In the genomic region with DNA sequence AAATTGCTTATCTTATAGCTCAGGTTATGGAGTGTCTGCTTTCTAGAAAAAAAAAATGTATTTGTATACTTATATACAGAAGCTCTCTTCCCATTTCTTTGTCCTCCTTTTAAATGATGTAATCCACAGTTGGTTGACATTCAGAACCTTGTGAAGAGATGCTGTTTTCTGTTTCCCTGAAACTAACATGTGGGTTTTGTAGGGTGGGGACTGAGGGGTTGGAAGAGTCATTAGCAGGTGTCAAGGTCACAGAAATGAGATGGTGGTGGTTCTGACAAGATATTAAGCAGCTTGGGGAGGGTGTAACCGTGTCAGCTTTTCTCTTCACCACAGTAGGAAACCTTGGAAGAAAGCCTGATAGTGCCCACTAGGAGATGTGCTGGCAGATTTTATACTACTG, we compare ENCODE assay signal across 11 cellular contexts. TPM values are rescaled to one million over a fixed set of nuclear protein-coding genes. Genes with fewer than 3 reads are reported as not detected.
DNase-seq lines count a peak whose midpoint lies in the region; ATAC-seq and TF ChIP-seq lines count a peak whose summit lies in the region.
"Had no signal": no experiment of that assay in that cellular context is flagged by ENCODE, and none has a peak within 500 bp of the region (broad histone marks: within the 10 kb centered on the region; RNA-seq: fewer than 3 reads in every experiment).

No MANE protein-coding gene starts in this region.

- intact Hi-C loops in activated CD4-positive, alpha-beta T cell treated with anti-CD3 and anti-CD28 coated beads, Interleukin-2, amount 10 ng/mL, durations not matched to agents 24 days and 14 days (cut with micrococcal nuclease), result loop anchor here (1.0 to 5.0 kb wide), 3 partner anchors 9 to 388 kb away; a partner anchor contains a TSS

- DNase-seq in activated CD4-positive, alpha-beta T cell treated with anti-CD3 and anti-CD28 coated beads, Interleukin-2, amount 10 ng/mL, durations not matched to agents 24 days and 14 days, result peak; percentile 70
- no peak for DNase-seq in activated CD4-positive, alpha-beta T cell treated with anti-CD3 and anti-CD28 coated beads, Interleukin-2, amount 50 U/mL, for 1 hour
- peak; percentile 51 for DNase-seq in activated naive CD8-positive, alpha-beta T cell treated with anti-CD3 and anti-CD28 coated beads for 36 hours
- DNase-seq in NCI-H1048 (lab: John Stamatoyannopoulos, UW) (no peak), coronary artery (ENCODE audit: low spot score) (no peak)
- DNase-seq: dermis blood vessel endothelial cell, HCEC 1CT, left cardiac atrium had no signal

- no peaks in the 10 kb centered on the region for H3K9me3 ChIP-seq in KOPT-K1 (ENCODE audit: insufficient read depth, low read length, poor library complexity, severe bottlenecking)
- H3K9me3 ChIP-seq in neutrophil, result no peaks in the 10 kb centered on the region

- H3K36me3 ChIP-seq in KOPT-K1 (ENCODE audit: insufficient read depth, low read length) (no peaks in the 10 kb centered on the region; the same call in 1 of the 2 replicates), neutrophil (no peaks in the 10 kb centered on the region)

- H3K27ac ChIP-seq in KOPT-K1 (ENCODE audit: low read depth, low read length, poor library complexity, severe bottlenecking) (peak overlapping the region; percentile 95), neutrophil (peak overlapping the region; percentile 98), coronary artery (no peak overlapping the region)

- no peaks in the 10 kb centered on the region for H3K27me3 Mint-ChIP-seq in activated CD4-positive, alpha-beta T cell treated with anti-CD3 and anti-CD28 coated beads, Interleukin-2, amount 10 ng/mL, durations not matched to agents 24 days and 14 days
- H3K27me3 Mint-ChIP-seq in activated naive CD8-positive, alpha-beta T cell treated with anti-CD3 and anti-CD28 coated beads for 36 hours, result no peaks in the 10 kb centered on the region

- H3K4me1 ChIP-seq in neutrophil (ENCODE audit: control insufficient read depth in 1 of 2, insufficient read depth in 1 of 2, low read depth in 1 of 2, low read length in 1 of 2), result peaks cover 54 to 83% of the 10 kb centered on the region in 2 experiments

- peak overlapping the region; percentile 67 for H3K4me3 Mint-ChIP-seq in activated CD4-positive, alpha-beta T cell treated with anti-CD3 and anti-CD28 coated beads, Interleukin-2, amount 10 ng/mL, durations not matched to agents 24 days and 14 days
- H3K4me3 Mint-ChIP-seq in activated naive CD8-positive, alpha-beta T cell treated with anti-CD3 and anti-CD28 coated beads for 36 hours, result peak overlapping the region; percentile 75

- no peaks in the 10 kb centered on the region for H3K9me3 Mint-ChIP-seq in activated CD4-positive, alpha-beta T cell treated with anti-CD3 and anti-CD28 coated beads, Interleukin-2, amount 10 ng/mL, durations not matched to agents 24 days and 14 days
- H3K9me3 Mint-ChIP-seq in activated naive CD8-positive, alpha-beta T cell treated with anti-CD3 and anti-CD28 coated beads for 36 hours, result no peaks in the 10 kb centered on the region

- no peak for ATAC-seq in GM21528 (IDR thresholded peaks at IDR 0.05; ENCODE audit: low FRiP score, unreplicated experiment)
- ATAC-seq: left cardiac atrium had no signal

- H3K4me1 Mint-ChIP-seq in activated CD4-positive, alpha-beta T cell treated with anti-CD3 and anti-CD28 coated beads, Interleukin-2, amount 10 ng/mL, durations not matched to agents 24 days and 14 days, result peaks cover 65% of the 10 kb centered on the region
- peaks cover 80% of the 10 kb centered on the region for H3K4me1 Mint-ChIP-seq in activated naive CD8-positive, alpha-beta T cell treated with anti-CD3 and anti-CD28 coated beads for 36 hours

- H3K27me3 ChIP-seq in neutrophil, result no peaks in the 10 kb centered on the region

- H3K4me3 ChIP-seq in neutrophil (ENCODE audit: low read depth in 1 of 2, low read length in 1 of 2) (peak overlapping the region in 1 of 2 experiments; percentile 85), coronary artery (no peak overlapping the region)

- TF ChIP-seq CTCF in neutrophil (IDR thresholded peaks at IDR 0.05) (no peak), coronary artery (IDR thresholded peaks at IDR 0.05) (no peak)

- peak overlapping the region; percentile 80 for H3K27ac Mint-ChIP-seq in activated CD4-positive, alpha-beta T cell treated with anti-CD3 and anti-CD28 coated beads, Interleukin-2, amount 10 ng/mL, durations not matched to agents 24 days and 14 days
- peak overlapping the region; percentile 77 for H3K27ac Mint-ChIP-seq in activated naive CD8-positive, alpha-beta T cell treated with anti-CD3 and anti-CD28 coated beads for 36 hours

- peaks cover 29% of the 10 kb centered on the region for H3K36me3 Mint-ChIP-seq in activated CD4-positive, alpha-beta T cell treated with anti-CD3 and anti-CD28 coated beads, Interleukin-2, amount 10 ng/mL, durations not matched to agents 24 days and 14 days (ENCODE audit: low read depth)
- H3K36me3 Mint-ChIP-seq in activated naive CD8-positive, alpha-beta T cell treated with anti-CD3 and anti-CD28 coated beads for 36 hours, result peaks cover 40% of the 10 kb centered on the region

RNA-seq across cellular contexts. Expression of a gene that starts 2.4 kb away (rescaled TPM):
- total RNA-seq in activated CD4-positive, alpha-beta T cell treated with anti-CD3 and anti-CD28 coated beads, Interleukin-2, amount 10 ng/mL, durations not matched to agents 24 days and 14 days, result 28.0 and 30.2 TPM in 2 replicates
- 10 to 100 TPM; 36.1 to 40.2 TPM for total RNA-seq in activated naive CD8-positive, alpha-beta T cell treated with anti-CD3 and anti-CD28 coated beads for 36 hours

Comparison
In these comparisons a context has a peak if more than half of its experiments do, and no peak if none do; other contexts are left out.
1. DNase-seq: peak in activated CD4-positive, alpha-beta T cell treated with anti-CD3 and anti-CD28 coated beads, Interleukin-2, amount 10 ng/mL, durations not matched to agents 24 days and 14 days (single experiment) and activated naive CD8-positive, alpha-beta T cell treated with anti-CD3 and anti-CD28 coated beads for 36 hours (single experiment); none in activated CD4-positive, alpha-beta T cell treated with anti-CD3 and anti-CD28 coated beads, Interleukin-2, amount 50 U/mL, for 1 hour (single experiment), NCI-H1048 (single experiment) and coronary artery (single experiment).
2. H3K27ac ChIP-seq: peak in KOPT-K1 (single experiment) and neutrophil (single experiment); none in coronary artery (0 of 2).